8 cellular contexts compared by ENCODE assay signal in genomic region chr17:44004761-44005526, GRCh38. TPM values are rescaled to one million over a fixed set of nuclear protein-coding genes. Genes with fewer than 3 reads are reported as not detected.
DNase-seq lines count a peak whose midpoint lies in the region; ATAC-seq and TF ChIP-seq lines count a peak whose summit lies in the region.

No MANE protein-coding gene starts in this region.

- no peak overlapping the region for H3K4me3 Mint-ChIP-seq in osteocyte (ENCODE audit: unreplicated experiment)

- peak overlapping the region; percentile 58 for H3K4me3 ChIP-seq in lower lobe of right lung
- H3K4me3 ChIP-seq in tibial artery: peak overlapping the region; percentile 10 to 53

- H3K27ac Mint-ChIP-seq in osteocyte (ENCODE audit: unreplicated experiment): no peak overlapping the region

- peak; percentile 46 for DNase-seq in activated T-cell treated with anti-CD3 and anti-CD28 coated beads, Interleukin-2, amount 50 U/mL, for 1 hour
- no peak for DNase-seq in activated T-cell treated with anti-CD3 and anti-CD28 coated beads for 4 hours
- peak; percentile 24 for DNase-seq in central memory CD4-positive, alpha-beta T cell
- peak; percentile 61 for DNase-seq in lower lobe of right lung
- DNase-seq in tibial artery: no peak
- no peak for DNase-seq in osteocyte (ENCODE audit: extremely low spot score, unreplicated experiment)

- peaks cover 3% of the 10 kb centered on the region for H3K36me3 Mint-ChIP-seq in osteocyte (ENCODE audit: unreplicated experiment)

- peaks cover 23% of the 10 kb centered on the region for H3K27me3 ChIP-seq in lower lobe of right lung (ENCODE audit: low read depth)
- peaks cover 16 to 73% of the 10 kb centered on the region in 2 donors for H3K27me3 ChIP-seq in tibial artery

- H3K36me3 ChIP-seq in lower lobe of right lung: peaks cover 5% of the 10 kb centered on the region
- H3K36me3 ChIP-seq in tibial artery: peaks cover 0 to 7% (median 0%) of the 10 kb centered on the region in 3 donors

- H3K4me1 ChIP-seq in lower lobe of right lung (peaks cover 38% of the 10 kb centered on the region), tibial artery (peaks cover 0 to 40% (median 34%) of the 10 kb centered on the region in 4 donors)

- peaks cover 7% of the 10 kb centered on the region for H3K27me3 Mint-ChIP-seq in osteocyte (ENCODE audit: unreplicated experiment)

- no peak for TF ChIP-seq CTCF in lower lobe of right lung (IDR thresholded peaks at IDR 0.05)
- no peak for TF ChIP-seq CTCF in tibial artery (IDR thresholded peaks at IDR 0.05)
- no peak for TF ChIP-seq CTCF in osteocyte (IDR thresholded peaks at IDR 0.05)

- H3K4me1 Mint-ChIP-seq in osteocyte (ENCODE audit: unreplicated experiment): peaks cover 18% of the 10 kb centered on the region

- intact Hi-C loops in lower lobe of right lung (cut with DNase I): no loop called here
- intact Hi-C loops in tibial artery (cut with DNase I; ENCODE audit: low total_unique reads): no loop called here

- H3K9me3 ChIP-seq in lower lobe of right lung: no peaks in the 10 kb centered on the region
- no peaks in the 10 kb centered on the region for H3K9me3 ChIP-seq in tibial artery

- no peaks in the 10 kb centered on the region for H3K9me3 Mint-ChIP-seq in osteocyte (ENCODE audit: unreplicated experiment)

- peak; percentile 3 to 28 for ATAC-seq in lower lobe of right lung
- ATAC-seq in HG02571 (IDR thresholded peaks at IDR 0.05; ENCODE audit: unreplicated experiment): no peak
- ATAC-seq in HG03045 (IDR thresholded peaks at IDR 0.05; ENCODE audit: unreplicated experiment): no peak

- H3K27ac ChIP-seq in lower lobe of right lung: peak overlapping the region; percentile 59
- no peak overlapping the region for H3K27ac ChIP-seq in tibial artery

RNA-seq across cellular contexts. Expression of gene NAGS, which starts 0.5 kb away (rescaled TPM):
- total RNA-seq in lower lobe of right lung (6.4 TPM), osteocyte (0.29 and 0.78 TPM in 2 replicates)

RNA-seq across cellular contexts. Expression of gene TMEM101, which starts 9.8 kb away (rescaled TPM):
- total RNA-seq in lower lobe of right lung (28.4 TPM), osteocyte (21.7 and 23.6 TPM in 2 replicates)

RNA-seq across cellular contexts. Expression of gene PYY, which starts 51.2 kb away (rescaled TPM):
- total RNA-seq in lower lobe of right lung (not detected), osteocyte (not detected in 2 replicates)

Comparison
In these comparisons a context has a peak if more than half of its experiments do, and no peak if none do; other contexts are left out.
1. DNase-seq: peak in activated T-cell treated with anti-CD3 and anti-CD28 coated beads, Interleukin-2, amount 50 U/mL, for 1 hour (single experiment), central memory CD4-positive, alpha-beta T cell (single experiment) and lower lobe of right lung (single experiment); none in activated T-cell treated with anti-CD3 and anti-CD28 coated beads for 4 hours (single experiment), tibial artery (0 of 2) and osteocyte (single experiment).
2. ATAC-seq: peak in lower lobe of right lung (2 of 2); none in HG02571 (single experiment) and HG03045 (single experiment).